5 cellular contexts compared by ENCODE assay signal in genomic region chr19:5369304-5369703, GRCh38.
"Had no signal": no experiment of that assay in that cellular context is flagged by ENCODE, and none has a peak within 500 bp of the region (broad histone marks: within the 10 kb centered on the region; RNA-seq: fewer than 3 reads in every experiment).

No MANE protein-coding gene starts in this region.

- FAIRE-seq: HepG2, HTR-8/SVneo had no signal

- H3K4me2 ChIP-seq: KMS-11 had no signal

- H3K27ac ChIP-seq: HL-60, KMS-11 had no signal

- DNase-seq: KG1 had no signal

- H3K9ac ChIP-seq: KMS-11 had no signal
